ENCODE assay signal across 21 cellular contexts in the genomic region with DNA sequence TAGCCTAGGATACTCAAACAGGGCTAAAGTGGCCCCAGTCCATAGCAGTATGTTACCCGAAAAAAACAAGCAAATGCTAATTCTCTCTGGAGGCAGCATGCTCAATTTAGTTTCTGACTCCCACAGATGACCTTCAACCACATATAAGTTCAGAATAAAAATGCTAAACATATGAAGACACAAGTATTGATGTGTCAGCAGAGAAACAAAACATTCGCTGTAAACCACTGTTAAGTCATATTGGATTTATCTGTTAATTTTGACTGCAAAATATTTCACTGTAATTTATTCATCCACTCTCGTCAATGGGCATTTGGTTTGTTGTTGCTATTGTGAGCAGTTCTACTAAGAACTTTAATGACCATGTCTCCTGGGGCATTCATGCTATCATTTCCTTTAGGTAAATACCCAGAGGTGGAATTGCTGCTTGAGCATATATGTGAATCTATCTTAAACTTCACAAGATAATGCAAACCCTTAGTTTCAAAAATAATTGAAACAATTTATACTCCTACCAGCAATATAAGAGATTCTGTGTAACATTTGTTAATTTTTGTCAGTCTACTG. TPM values are rescaled to one million over a fixed set of nuclear protein-coding genes. Genes with fewer than 3 reads are reported as not detected.
DNase-seq lines count a peak whose midpoint lies in the region; ATAC-seq and TF ChIP-seq lines count a peak whose summit lies in the region.
"Had no signal": no experiment of that assay in that cellular context is flagged by ENCODE, and none has a peak within 500 bp of the region (broad histone marks: within the 10 kb centered on the region; RNA-seq: fewer than 3 reads in every experiment).

No MANE protein-coding gene starts in this region.

- H3K36me3 Mint-ChIP-seq in activated T-cell treated with anti-CD3 and anti-CD28 coated beads, Interleukin-2, amount 50 U/mL, for 72 hours (ENCODE audit: insufficient read depth in 2 of 2): peaks cover 25 to 51% of the 10 kb centered on the region in 2 donors
- H3K36me3 Mint-ChIP-seq in IgD-negative memory B cell (peaks cover 29% of the 10 kb centered on the region), brain (peaks cover 42% of the 10 kb centered on the region)

- no peak overlapping the region for H3K27ac ChIP-seq in breast epithelium
- H3K27ac ChIP-seq: heart left ventricle, WERI-Rb-1 had no signal

- H3K36me3 ChIP-seq in breast epithelium: no peaks in the 10 kb centered on the region

- peak overlapping the region; percentile 20 to 67 for H3K4me3 Mint-ChIP-seq in activated T-cell treated with anti-CD3 and anti-CD28 coated beads, Interleukin-2, amount 50 U/mL, for 72 hours
- H3K4me3 Mint-ChIP-seq in IgD-negative memory B cell: peak overlapping the region in 3 of 4 donors; percentile 33 to 76 (median 65)
- H3K4me3 Mint-ChIP-seq in brain: peak overlapping the region in 4 of 5 experiments; percentile 9 to 47 (median 32)
- peak overlapping the region in 1 of 2 donors; percentile 35 for H3K4me3 Mint-ChIP-seq in stimulated activated naive CD8-positive, alpha-beta T cell treated with anti-CD3 and anti-CD28 coated beads, Interleukin-15, amount 100 ng/mL, for 72 hours
- H3K4me3 Mint-ChIP-seq: activated naive CD4-positive, alpha-beta T cell treated with anti-CD3 and anti-CD28 coated beads for 36 hours had no signal

- H3K9me3 Mint-ChIP-seq in activated T-cell treated with anti-CD3 and anti-CD28 coated beads, Interleukin-2, amount 50 U/mL, for 72 hours: peaks cover 7 to 9% of the 10 kb centered on the region in 2 donors
- H3K9me3 Mint-ChIP-seq in IgD-negative memory B cell: peaks cover 1 to 22% (median 3%) of the 10 kb centered on the region in 3 donors
- peaks cover 8 to 34% (median 12%) of the 10 kb centered on the region in 5 experiments for H3K9me3 Mint-ChIP-seq in brain
- peaks cover 15 to 17% of the 10 kb centered on the region in 2 donors for H3K9me3 Mint-ChIP-seq in stimulated activated naive CD8-positive, alpha-beta T cell treated with anti-CD3 and anti-CD28 coated beads, Interleukin-15, amount 100 ng/mL, for 72 hours

- H3K27ac Mint-ChIP-seq in activated T-cell treated with anti-CD3 and anti-CD28 coated beads, Interleukin-2, amount 50 U/mL, for 72 hours: peak overlapping the region; percentile 87
- peak overlapping the region; percentile 64 to 84 (median 82) for H3K27ac Mint-ChIP-seq in IgD-negative memory B cell
- H3K27ac Mint-ChIP-seq in brain: no peak overlapping the region
- H3K27ac Mint-ChIP-seq in stimulated activated naive CD8-positive, alpha-beta T cell treated with anti-CD3 and anti-CD28 coated beads, Interleukin-15, amount 100 ng/mL, for 72 hours: peak overlapping the region; percentile 80
- H3K27ac Mint-ChIP-seq: activated naive CD4-positive, alpha-beta T cell treated with anti-CD3 and anti-CD28 coated beads for 36 hours had no signal

- intact Hi-C loops in breast epithelium (cut with DNase I; ENCODE audit: low total_unique reads): no loop called here

- no peak overlapping the region for H3K4me3 ChIP-seq in breast epithelium
- H3K4me3 ChIP-seq: heart left ventricle had no signal

- TF ChIP-seq POLR2A in breast epithelium (IDR thresholded peaks at IDR 0.05): no peak

- ATAC-seq in activated T-cell treated with anti-CD3 and anti-CD28 coated beads, Interleukin-2, amount 50 U/mL, for 72 hours (replicated peaks in 1 of 2): no peak
- ATAC-seq in stimulated activated naive CD8-positive, alpha-beta T cell treated with anti-CD3 and anti-CD28 coated beads, Interleukin-15, amount 100 ng/mL, for 72 hours: no peak
- ATAC-seq: heart left ventricle, Right ventricle myocardium inferior had no signal

- TF ChIP-seq CTCF in brain (conservative IDR thresholded peaks at IDR 0.05) (no peak), breast epithelium (IDR thresholded peaks at IDR 0.05) (no peak)

- no peaks in the 10 kb centered on the region for H3K27me3 Mint-ChIP-seq in activated T-cell treated with anti-CD3 and anti-CD28 coated beads, Interleukin-2, amount 50 U/mL, for 72 hours (ENCODE audit: low read depth)
- H3K27me3 Mint-ChIP-seq in IgD-negative memory B cell (no peaks in the 10 kb centered on the region), brain (peaks cover 37% of the 10 kb centered on the region)
- H3K27me3 Mint-ChIP-seq in stimulated activated naive CD8-positive, alpha-beta T cell treated with anti-CD3 and anti-CD28 coated beads, Interleukin-15, amount 100 ng/mL, for 72 hours: no peaks in the 10 kb centered on the region

- peaks cover 50% of the 10 kb centered on the region for H3K4me1 Mint-ChIP-seq in activated T-cell treated with anti-CD3 and anti-CD28 coated beads, Interleukin-2, amount 50 U/mL, for 72 hours (ENCODE audit: low read depth)
- H3K4me1 Mint-ChIP-seq in IgD-negative memory B cell: peaks cover 16 to 34% (median 31%) of the 10 kb centered on the region in 3 donors
- H3K4me1 Mint-ChIP-seq in brain: peaks cover 23% of the 10 kb centered on the region
- peaks cover 32% of the 10 kb centered on the region for H3K4me1 Mint-ChIP-seq in stimulated activated naive CD8-positive, alpha-beta T cell treated with anti-CD3 and anti-CD28 coated beads, Interleukin-15, amount 100 ng/mL, for 72 hours

- H3K4me1 ChIP-seq in breast epithelium: no peaks in the 10 kb centered on the region

- H3K27me3 ChIP-seq in breast epithelium: no peaks in the 10 kb centered on the region
- H3K27me3 ChIP-seq: heart left ventricle had no signal

- peaks cover 0 to 11% of the 10 kb centered on the region in 2 donors for H3K9me3 ChIP-seq in breast epithelium

- DNase-seq in activated T-cell treated with anti-CD3 and anti-CD28 coated beads, Interleukin-2, amount 50 U/mL, for 72 hours: no peak
- no peak for DNase-seq in activated T-cell treated with anti-CD3 and anti-CD28 coated beads for 4 hours
- no peak for DNase-seq in stimulated activated naive CD8-positive, alpha-beta T cell treated with anti-CD3 and anti-CD28 coated beads, Interleukin-15, amount 100 ng/mL, for 72 hours
- no peak for DNase-seq in NK-92 treated with Interleukin-12 subunit alpha and Interleukin-12 subunit beta, amount 100 ng/mL, for 24 hours (lab: John Stamatoyannopoulos, UW)
- no peak for DNase-seq in breast epithelium (ENCODE audit: low spot score in 2 of 2)
- no peak for DNase-seq in NOMO-1 (lab: John Stamatoyannopoulos, UW; ENCODE audit: unreplicated experiment in 2 of 2)
- DNase-seq: activated naive CD4-positive, alpha-beta T cell treated with anti-CD3 and anti-CD28 coated beads for 36 hours; Calu3; GDM1; heart left ventricle; mammary epithelial cell; NCI-H1694 treated with DMSO at 0.1 percent for 48 hours; stimulated activated naive CD4-positive, alpha-beta T cell treated with Interleukin-2 at 50 U/mL for 16 hours; WERI-Rb-1 had no signal

RNA-seq across cellular contexts. Expression of a gene that starts 36.5 kb away (rescaled TPM):
- 100 to 1,000 TPM; 104 to 111 TPM for total RNA-seq in activated T-cell treated with anti-CD3 and anti-CD28 coated beads, Interleukin-2, amount 50 U/mL, for 72 hours
- 59.3 TPM for polyA plus RNA-seq in IgD-negative memory B cell
- 43.2 TPM for polyA plus RNA-seq in brain (ENCODE audit: insufficient read depth, low read depth, low replicate concordance)
- 10 to 100 TPM; 20.3 to 22.8 (median 22.1) TPM for total RNA-seq in breast epithelium

RNA-seq across cellular contexts. Expression of a gene that starts 36.7 kb away (rescaled TPM):
- total RNA-seq in activated T-cell treated with anti-CD3 and anti-CD28 coated beads, Interleukin-2, amount 50 U/mL, for 72 hours: 1 to 10 TPM; 2.4 to 5.1 TPM
- 0.70 TPM for polyA plus RNA-seq in IgD-negative memory B cell
- 5.4 TPM for polyA plus RNA-seq in brain (ENCODE audit: insufficient read depth, low read depth, low replicate concordance)
- total RNA-seq in breast epithelium: 1 to 10 TPM; 1.4 to 2.3 (median 1.6) TPM

RNA-seq across cellular contexts. Expression of a gene that starts 47.2 kb away (rescaled TPM):
- total RNA-seq in activated T-cell treated with anti-CD3 and anti-CD28 coated beads, Interleukin-2, amount 50 U/mL, for 72 hours: not detected
- polyA plus RNA-seq in IgD-negative memory B cell: not detected
- not detected for polyA plus RNA-seq in brain (ENCODE audit: insufficient read depth, low read depth, low replicate concordance)
- total RNA-seq in breast epithelium: under 1 TPM in 2 of 3 donors, not detected in 1; 0.33 to 0.59 TPM
- total RNA-seq: activated naive CD4-positive, alpha-beta T cell treated with anti-CD3 and anti-CD28 coated beads for 36 hours; Calu3; cardiac septum; NCI-H460; T-helper 1 cell treated with Interleukin-12 subunit alpha and Interleukin-12 subunit beta and Interleukin-4 antibody, amounts not matched to agents 30 ng/mL and 1 ng/mL, for 36 hours had no signal
- polyA plus RNA-seq: keratinocyte, mammary epithelial cell had no signal

Comparison
In these comparisons a context has a peak if more than half of its experiments do, and no peak if none do; other contexts are left out.
1. H3K27ac Mint-ChIP-seq: peak in activated T-cell treated with anti-CD3 and anti-CD28 coated beads, Interleukin-2, amount 50 U/mL, for 72 hours (single experiment), IgD-negative memory B cell (3 of 3) and stimulated activated naive CD8-positive, alpha-beta T cell treated with anti-CD3 and anti-CD28 coated beads, Interleukin-15, amount 100 ng/mL, for 72 hours (2 of 2); none in brain (0 of 5).
2. RNA of a gene that starts 36.5 kb away (total RNA-seq): 104 to 111 TPM in activated T-cell treated with anti-CD3 and anti-CD28 coated beads, Interleukin-2, amount 50 U/mL, for 72 hours; 20.3 to 22.8 TPM in breast epithelium; every median in the first group is over 4 times any median in the second.